ENCODE assay signal across 8 cellular contexts in genomic region chrX:153667931-153668396, GRCh38. TPM values are rescaled to one million over a fixed set of nuclear protein-coding genes. Genes with fewer than 3 reads are reported as not detected.
DNase-seq lines count a peak whose midpoint lies in the region; ATAC-seq and TF ChIP-seq lines count a peak whose summit lies in the region.

No MANE protein-coding gene starts in this region.

- peak; percentile 71 for TF ChIP-seq CTCF in lower lobe of right lung (IDR thresholded peaks at IDR 0.05)

- no peak overlapping the region for H3K4me3 ChIP-seq in lower lobe of right lung

- H3K4me1 ChIP-seq in lower lobe of right lung = no peaks in the 10 kb centered on the region

- DNase-seq in DMS53 (lab: John Stamatoyannopoulos, UW) = peak; percentile 85
- peak; percentile 35 to 90 for DNase-seq in NCI-H526 (lab: John Stamatoyannopoulos, UW)
- DNase-seq in activated CD4-positive, alpha-beta T cell treated with anti-CD3 and anti-CD28 coated beads, Interleukin-2, amount 50 U/mL, for 48 hours = peak; percentile 86 to 89
- peak; percentile 79 for DNase-seq in dermis blood vessel endothelial cell
- peak; percentile 83 for DNase-seq in lower lobe of right lung
- DNase-seq in stimulated activated CD4-positive, alpha-beta T cell treated with anti-CD3 and anti-CD28 coated beads, TNF-alpha, amount 100 ng/mL, for 4 hours (ENCODE audit: low read depth in 3 of 3) = peak; percentile 46 to 66 (median 58)

- no peaks in the 10 kb centered on the region for H3K9me3 ChIP-seq in lower lobe of right lung

- H3K27ac ChIP-seq in lower lobe of right lung = no peak overlapping the region

- no peaks in the 10 kb centered on the region for H3K36me3 ChIP-seq in lower lobe of right lung

- ATAC-seq in HG02885 (IDR thresholded peaks at IDR 0.05; ENCODE audit: poor library complexity, unreplicated experiment) (peak; percentile 49), lower lobe of right lung (peak; percentile 81 to 94), HG03378 (IDR thresholded peaks at IDR 0.05; ENCODE audit: unreplicated experiment) (no peak)

- intact Hi-C loops in lower lobe of right lung (cut with DNase I) = no loop called here

- no peaks in the 10 kb centered on the region for H3K27me3 ChIP-seq in lower lobe of right lung (ENCODE audit: low read depth)

RNA-seq across cellular contexts. Expression of gene PNCK, which starts 5.6 kb away (rescaled TPM):
- total RNA-seq in dermis blood vessel endothelial cell (not detected in 2 replicates), lower lobe of right lung (not detected)

RNA-seq across cellular contexts. Expression of gene SLC6A8, which starts 19.8 kb away (rescaled TPM):
- total RNA-seq in dermis blood vessel endothelial cell = 3.3 and 4.6 TPM in 2 replicates
- total RNA-seq in lower lobe of right lung = 7.1 TPM

RNA-seq across cellular contexts. Expression of gene DUSP9, which starts 21.0 kb away (rescaled TPM):
- total RNA-seq in dermis blood vessel endothelial cell = 0.05 and 0.17 TPM in 2 replicates
- not detected for total RNA-seq in lower lobe of right lung

RNA-seq across cellular contexts. Expression of gene BCAP31, which starts 56.2 kb away (rescaled TPM):
- 303 and 321 TPM in 2 replicates for total RNA-seq in dermis blood vessel endothelial cell
- total RNA-seq in lower lobe of right lung = 219 TPM

RNA-seq across cellular contexts. Expression of gene ABCD1, which starts 56.7 kb away (rescaled TPM):
- total RNA-seq in dermis blood vessel endothelial cell (10.0 and 16.6 TPM in 2 replicates), lower lobe of right lung (14.5 TPM)
